In genomic region chr3:136861890-136862610, GRCh38 we compare ENCODE assay signal across 8 cellular contexts. TPM values are rescaled to one million over a fixed set of nuclear protein-coding genes. Genes with fewer than 3 reads are reported as not detected.
DNase-seq lines count a peak whose midpoint lies in the region; ATAC-seq and TF ChIP-seq lines count a peak whose summit lies in the region.

Gene NCK1, plus strand, starts transcription at chr3:136862208. Its CDS starts 65,794 bp downstream, at chr3:136928002.

- H3K4me3 ChIP-seq in left ventricle myocardium inferior (peak within 1 kb of the TSS; percentile 97), prostate gland (peak within 1 kb of the TSS; percentile 93), urinary bladder (ENCODE audit: low read depth, low read length) (peak within 1 kb of the TSS; percentile 89)

- peaks cover 46% of the 10 kb centered on the region for H3K4me1 ChIP-seq in left ventricle myocardium inferior
- H3K4me1 ChIP-seq in prostate gland (replicated peaks), result no peaks in the 10 kb centered on the region
- H3K4me1 ChIP-seq in urinary bladder (ENCODE audit: insufficient read depth), result no peaks in the 10 kb centered on the region

- peaks cover 43% of the 10 kb centered on the region for H3K4me1 Mint-ChIP-seq in T-helper 17 cell

- H3K36me3 Mint-ChIP-seq in T-helper 17 cell (ENCODE audit: low read depth), result no peaks in the 10 kb centered on the region

- DNase-seq in NCI-H1694 treated with DMSO at 0.1 percent for 48 hours (lab: John Stamatoyannopoulos, UW), result peak; percentile 95
- DNase-seq in T-helper 17 cell, result peak; percentile 94 to 97 (median 96)
- peak; percentile 73 to 99 (median 97) for DNase-seq in amygdala (lab: John Stamatoyannopoulos, UW)
- peak; percentile 99 for DNase-seq in left ventricle myocardium inferior
- DNase-seq in prostate gland (ENCODE audit: low spot score), result peak; percentile 99

- no peaks in the 10 kb centered on the region for H3K36me3 ChIP-seq in left ventricle myocardium inferior
- no peaks in the 10 kb centered on the region for H3K36me3 ChIP-seq in prostate gland
- no peaks in the 10 kb centered on the region for H3K36me3 ChIP-seq in urinary bladder (ENCODE audit: insufficient read depth)

- peak within 1 kb of the TSS; percentile 98 for H3K27ac Mint-ChIP-seq in T-helper 17 cell

- H3K27me3 ChIP-seq in left ventricle myocardium inferior (ENCODE audit: low read depth) (no peaks in the 10 kb centered on the region), prostate gland (replicated peaks; ENCODE audit: insufficient read depth) (no peaks in the 10 kb centered on the region)

- TF ChIP-seq CTCF in left ventricle myocardium inferior (IDR thresholded peaks at IDR 0.05; ENCODE audit: borderline replicate concordance) (peak; percentile 39), prostate gland (IDR thresholded peaks at IDR 0.05) (peak in 3 of 4 experiments; percentile 5 to 44 (median 27))

- H3K9me3 ChIP-seq in T-helper 17 cell (ENCODE audit: control insufficient read depth, low read length, poor library complexity, severe bottlenecking) (no peaks in the 10 kb centered on the region), left ventricle myocardium inferior (replicated peaks) (peaks cover 5% of the 10 kb centered on the region), prostate gland (no peaks in the 10 kb centered on the region)

- no peaks in the 10 kb centered on the region for H3K27me3 Mint-ChIP-seq in T-helper 17 cell

- peak; percentile 96 for TF ChIP-seq POLR2A in GM15510 (IDR thresholded peaks at IDR 0.05; ENCODE audit: borderline replicate concordance, extremely low read depth, insufficient read length)
- peak; percentile 95 for TF ChIP-seq POLR2A in prostate gland (IDR thresholded peaks at IDR 0.05)

- WGBS in prostate gland, result under 1% methylated on average over 49 of the region's 67 CpGs
- WGBS in urinary bladder, result under 1% methylated on average over 67 of the region's 67 CpGs

- H3K27ac ChIP-seq in left ventricle myocardium inferior (replicated peaks) (peak within 1 kb of the TSS; percentile 96), prostate gland (peak within 1 kb of the TSS; percentile 97 to 98), urinary bladder (ENCODE audit: low read depth) (peak within 1 kb of the TSS; percentile 86)

- ATAC-seq in HG02885 (IDR thresholded peaks at IDR 0.05; ENCODE audit: poor library complexity, unreplicated experiment) (peak; percentile 98), T-helper 17 cell (peak; percentile 96)

- peak within 1 kb of the TSS; percentile 95 for H3K4me3 Mint-ChIP-seq in T-helper 17 cell

- intact Hi-C loops in left ventricle myocardium inferior (cut with micrococcal nuclease), result loop anchor here (10.0 kb wide), 1 partner anchor 73 kb away; no protein-coding TSS in a partner anchor
- intact Hi-C loops in prostate gland (cut with DNase I), result loop anchor here (2.0 kb wide), 1 partner anchor 109 kb away; the partner anchor contains the start of gene STAG1

RNA-seq across cellular contexts. Expression of gene NCK1, which starts in this region (rescaled TPM):
- total RNA-seq in T-helper 17 cell (10 to 100 TPM; 59.0 to 59.1 TPM), left ventricle myocardium inferior (23.6 TPM), prostate gland (10 to 100 TPM; 23.3 to 35.6 TPM), urinary bladder (63.3 TPM)
- polyA plus RNA-seq in urinary bladder, result 31.9 TPM

Comparison
In these comparisons a context has a peak if more than half of its experiments do, and no peak if none do; other contexts are left out.
1. Peak in every context shown above with its lines: DNase-seq, ATAC-seq, H3K4me3 ChIP-seq and H3K27ac ChIP-seq.